8 cellular contexts compared by ENCODE assay signal in genomic region chr12:50025187-50026059, GRCh38. TPM values are rescaled to one million over a fixed set of nuclear protein-coding genes. Genes with fewer than 3 reads are reported as not detected.
A peak's percentile ranks its signal among the peaks of the same experiment; 100 is the strongest.
DNase-seq lines count a peak whose midpoint lies in the region; ATAC-seq, FAIRE-seq and TF ChIP-seq lines count a peak whose summit lies in the region.

TSS of gene RACGAP1 (minus strand) at chr12:50025494. CDS start at chr12:50016715, 8,779 bp downstream.

- H3K9me2 ChIP-seq in hepatocyte (replicated peaks; ENCODE audit: insufficient read depth) = no peaks in the 10 kb centered on the region

- DNase-seq in GM18507 (ENCODE audit: extremely low spot score, insufficient read length, low read depth) = peak; percentile 97
- DNase-seq in NCI-H2029 treated with DMSO at 0.1 percent for 48 hours (lab: John Stamatoyannopoulos, UW) = peak; percentile 95
- peak; percentile 89 for DNase-seq in T-helper 9 cell
- peak; percentile 99 for DNase-seq in astrocyte of the hippocampus (ENCODE audit: low read depth, low spot score)
- peak; percentile 98 for DNase-seq in hepatocyte (ENCODE audit: low spot score)
- DNase-seq in renal cortical epithelial cell (ENCODE audit: low read depth) = peak; percentile 96
- no peak for DNase-seq in cortex of kidney (lab: John Stamatoyannopoulos, UW)

- peak within 1 kb of the TSS; percentile 74 for H2AFZ ChIP-seq in hepatocyte

- 6% methylated on average over 47 of the region's 47 CpGs for WGBS in hepatocyte (ENCODE audit: low lambda C conversion rate, missing lambda C conversion rate)

- no peak for TF ChIP-seq CTCF in hepatocyte (IDR thresholded peaks at IDR 0.05; ENCODE audit: poor library complexity)

- H3K4me3 ChIP-seq in hepatocyte = peak within 1 kb of the TSS; percentile 27

- ATAC-seq in HG02981 (IDR thresholded peaks at IDR 0.05; ENCODE audit: unreplicated experiment) = peak; percentile 97

- peak; percentile 99 for FAIRE-seq in GM18507 (lab: Jason Lieb, UNC)

- H4K20me1 ChIP-seq in hepatocyte (ENCODE audit: insufficient read depth, poor library complexity, severe bottlenecking) = no peaks in the 10 kb centered on the region

- peak within 1 kb of the TSS; percentile 22 for H3K27ac ChIP-seq in hepatocyte

- no peaks in the 10 kb centered on the region for H3K4me1 ChIP-seq in hepatocyte (ENCODE audit: insufficient read depth)

- no peaks in the 10 kb centered on the region for H3K9me3 ChIP-seq in hepatocyte (ENCODE audit: low read depth)

- peak within 1 kb of the TSS; percentile 81 for H3K4me2 ChIP-seq in hepatocyte

- H3K27me3 ChIP-seq in hepatocyte = no peaks in the 10 kb centered on the region

- H3K79me2 ChIP-seq in hepatocyte = peaks cover 42% of the 10 kb centered on the region

- H3K36me3 ChIP-seq in hepatocyte (replicated peaks; ENCODE audit: insufficient read depth, low read depth) = no peaks in the 10 kb centered on the region

RNA-seq across cellular contexts. Expression of gene RACGAP1, which starts in this region (rescaled TPM):
- total RNA-seq in hepatocyte = 22.1 and 22.2 TPM in 2 replicates
- polyA plus RNA-seq in hepatocyte = 12.6 and 17.3 TPM in 2 replicates
- 20.7 and 48.6 TPM in 2 replicates for total RNA-seq in renal cortical epithelial cell
